In genomic region chr10:60352105-60352504, GRCh38 we compare ENCODE assay signal across 9 cellular contexts. TPM values are rescaled to one million over a fixed set of nuclear protein-coding genes. Genes with fewer than 3 reads are reported as not detected.
DNase-seq lines count a peak whose midpoint lies in the region; ATAC-seq, FAIRE-seq and TF ChIP-seq lines count a peak whose summit lies in the region.
"Had no signal": no experiment of that assay in that cellular context is flagged by ENCODE, and none has a peak within 500 bp of the region (broad histone marks: within the 10 kb centered on the region; RNA-seq: fewer than 3 reads in every experiment).

No MANE protein-coding gene starts in this region.

- DNase-seq in GM19239 (ENCODE audit: insufficient read length, low spot score) (no peak), adrenal gland (no peak), HPDE6-E6E7 (ENCODE audit: extremely low spot score) (no peak), HUDEP-2 (lab: John Stamatoyannopoulos, UW; ENCODE audit: unreplicated experiment in 76 of 76) (no peak), glutamatergic neuron (no peak)
- peak; percentile 38 for DNase-seq in stimulated activated naive B cell treated with anti-CD40 and anti-IgM and Interleukin-4, amounts not matched to agents 10 μg/mL and 1 μg/mL and 100 μg/mL, for 72 hours

- no peaks in the 10 kb centered on the region for H3K4me1 ChIP-seq in adrenal gland (replicated peaks in 1 of 2)

- H3K27me3 Mint-ChIP-seq in stimulated activated naive B cell treated with anti-CD40 and anti-IgM and Interleukin-4, amounts not matched to agents 10 μg/mL and 1 μg/mL and 100 μg/mL, for 72 hours: no peaks in the 10 kb centered on the region
- H3K27me3 Mint-ChIP-seq in glutamatergic neuron (ENCODE audit: unreplicated experiment): no peaks in the 10 kb centered on the region

- H3K36me3 ChIP-seq in adrenal gland (replicated peaks in 1 of 2): no peaks in the 10 kb centered on the region

- no peaks in the 10 kb centered on the region for H3K27me3 ChIP-seq in adrenal gland

- H3K4me1 Mint-ChIP-seq in stimulated activated naive B cell treated with anti-CD40 and anti-IgM and Interleukin-4, amounts not matched to agents 10 μg/mL and 1 μg/mL and 100 μg/mL, for 72 hours: peaks cover 30 to 65% of the 10 kb centered on the region in 2 donors
- H3K4me1 Mint-ChIP-seq in glutamatergic neuron (ENCODE audit: low read depth, unreplicated experiment): peaks cover 26% of the 10 kb centered on the region

- WGBS in adrenal gland, 4 donors: 81 to 92% (median 87%) methylated on average over 5 of the region's 5 CpGs

- no peaks in the 10 kb centered on the region for H3K9me3 ChIP-seq in adrenal gland (replicated peaks in 1 of 3)

- peak overlapping the region in 1 of 5 donors; percentile 22 for H3K27ac ChIP-seq in adrenal gland

- ATAC-seq in HG02763 (IDR thresholded peaks at IDR 0.05; ENCODE audit: unreplicated experiment): peak; percentile 49
- peak; percentile 57 for ATAC-seq in HG03558 (IDR thresholded peaks at IDR 0.05; ENCODE audit: extremely low read depth, unreplicated experiment)
- peak; percentile 39 to 55 for ATAC-seq in stimulated activated naive B cell treated with anti-CD40 and anti-IgM and Interleukin-4, amounts not matched to agents 10 μg/mL and 1 μg/mL and 100 μg/mL, for 72 hours (replicated peaks)
- ATAC-seq: GM23338 had no signal

- H3K9me3 Mint-ChIP-seq in stimulated activated naive B cell treated with anti-CD40 and anti-IgM and Interleukin-4, amounts not matched to agents 10 μg/mL and 1 μg/mL and 100 μg/mL, for 72 hours: peaks cover 0 to 1% of the 10 kb centered on the region in 2 donors
- H3K9me3 Mint-ChIP-seq in glutamatergic neuron (ENCODE audit: unreplicated experiment): peaks cover 3% of the 10 kb centered on the region
- H3K9me3 Mint-ChIP-seq: GM23338 had no signal

- no peaks in the 10 kb centered on the region for H3K36me3 Mint-ChIP-seq in stimulated activated naive B cell treated with anti-CD40 and anti-IgM and Interleukin-4, amounts not matched to agents 10 μg/mL and 1 μg/mL and 100 μg/mL, for 72 hours
- H3K36me3 Mint-ChIP-seq in glutamatergic neuron (ENCODE audit: unreplicated experiment): no peaks in the 10 kb centered on the region

- no peak overlapping the region for H3K4me3 ChIP-seq in adrenal gland
- H3K4me3 ChIP-seq: GM23338 had no signal

- H3K27ac Mint-ChIP-seq in stimulated activated naive B cell treated with anti-CD40 and anti-IgM and Interleukin-4, amounts not matched to agents 10 μg/mL and 1 μg/mL and 100 μg/mL, for 72 hours: peak overlapping the region; percentile 90
- no peak overlapping the region for H3K27ac Mint-ChIP-seq in glutamatergic neuron (ENCODE audit: unreplicated experiment)
- H3K27ac Mint-ChIP-seq: GM23338 had no signal

- FAIRE-seq in GM19239 (lab: Jason Lieb, UNC): peak; percentile 80

- no peak for TF ChIP-seq POLR2A in adrenal gland (IDR thresholded peaks at IDR 0.05)

- H3K4me3 Mint-ChIP-seq in stimulated activated naive B cell treated with anti-CD40 and anti-IgM and Interleukin-4, amounts not matched to agents 10 μg/mL and 1 μg/mL and 100 μg/mL, for 72 hours: peak overlapping the region; percentile 17 to 53
- no peak overlapping the region for H3K4me3 Mint-ChIP-seq in glutamatergic neuron (ENCODE audit: unreplicated experiment)
- H3K4me3 Mint-ChIP-seq: GM23338 had no signal

- intact Hi-C loops in adrenal gland (cut with DNase I): no loop called here

- TF ChIP-seq CTCF in adrenal gland (IDR thresholded peaks at IDR 0.05) (no peak), glutamatergic neuron (IDR thresholded peaks at IDR 0.05; ENCODE audit: partially characterized antibody, unreplicated experiment) (no peak)

RNA-seq across cellular contexts. Expression of gene ANK3, which starts 37.6 kb away (rescaled TPM):
- total RNA-seq in adrenal gland (10 to 100 TPM in 7 of 8 donors, 1 to 10 TPM in 1; 9.3 to 28.9 (median 18.4) TPM), glutamatergic neuron (ENCODE audit: unreplicated experiment) (84.9 TPM)
- polyA plus RNA-seq in adrenal gland: 10 to 100 TPM in 1 of 3 donors, 1 to 10 TPM in 2; 2.6 to 12.2 (median 6.2) TPM
